In the genomic region with DNA sequence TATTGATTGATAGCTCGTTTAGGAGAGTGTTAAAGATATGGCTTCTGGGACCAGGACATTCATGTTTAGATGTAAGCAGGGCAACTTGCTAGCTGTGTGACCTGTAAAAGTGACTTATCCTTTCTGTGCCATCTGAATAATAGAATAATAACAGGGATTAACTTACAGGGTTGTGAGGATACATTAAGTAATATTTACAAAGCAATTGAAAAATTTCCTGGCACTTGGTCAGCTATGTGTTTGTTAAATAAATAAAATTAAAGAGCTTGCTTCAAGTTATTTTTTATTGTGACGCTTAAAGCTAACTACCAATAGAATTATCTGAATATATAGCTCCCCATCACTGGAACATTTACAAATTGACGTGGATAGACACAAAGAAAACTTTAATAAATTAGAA, we compare ENCODE assay signal across 24 cellular contexts.
"Had no signal": no experiment of that assay in that cellular context is flagged by ENCODE, and none has a peak within 500 bp of the region (broad histone marks: within the 10 kb centered on the region; RNA-seq: fewer than 3 reads in every experiment).

No MANE protein-coding gene starts in this region.

- H3K27ac ChIP-seq: Peyer's patch, RWPE1, SJCRH30, WERI-Rb-1 had no signal

- DNase-seq: activated CD4-positive, alpha-beta memory T cell treated with anti-CD3 and anti-CD28 coated beads, Interleukin-2, amount 10 ng/mL, durations not matched to agents 7 days and 5 days; activated CD4-positive, alpha-beta T cell treated with anti-CD3 and anti-CD28 coated beads for 36 hours; activated CD4-positive, alpha-beta T cell treated with anti-CD3 and anti-CD28 coated beads, Interleukin-2, amount 50 U/mL, for 1 hour; activated gamma-delta T cell; activated naive CD4-positive, alpha-beta T cell treated with anti-CD3 and anti-CD28 coated beads for 36 hours; activated T-cell treated with anti-CD3 and anti-CD28 coated beads for 4 hours; activated T-cell treated with anti-CD3 and anti-CD28 coated beads, Interleukin-2, amount 50 U/mL, for 48 hours; amygdala; cortex of kidney; KBM-7; NCI-H1092; NCI-H1436; NCI-H1694 treated with DMSO at 0.1 percent for 48 hours; NCI-H2171 treated with DMSO at 0.1 percent for 48 hours; NCI-H446; NCI-H526; OCI-M1; Peyer's patch; Right ventricle myocardium superior; SJCRH30; SK-N-SH; T-helper 1 cell; WERI-Rb-1 had no signal
